15 cellular contexts compared by ENCODE assay signal in genomic region chr10:33900591-33900990, GRCh38.
DNase-seq lines count a peak whose midpoint lies in the region; ATAC-seq, FAIRE-seq and TF ChIP-seq lines count a peak whose summit lies in the region.
"Had no signal": no experiment of that assay in that cellular context is flagged by ENCODE, and none has a peak within 500 bp of the region (broad histone marks: within the 10 kb centered on the region; RNA-seq: fewer than 3 reads in every experiment).

No MANE protein-coding gene starts in this region.

- no peak for TF ChIP-seq CTCF in keratinocyte (optimal IDR thresholded peaks at IDR 0.05 in 1 of 3, IDR thresholded peaks at IDR 0.05 in 1 of 3, conservative IDR thresholded peaks at IDR 0.05 in 1 of 3; ENCODE audit: extremely low read depth in 1 of 3, insufficient read depth in 2 of 3, low read length in 3 of 3)
- no peak for TF ChIP-seq CTCF in suprapubic skin (IDR thresholded peaks at IDR 0.05)

- H3K27me3 ChIP-seq in keratinocyte (ENCODE audit: control insufficient read depth, extremely low read depth, insufficient read depth, low read length) (no peaks in the 10 kb centered on the region), suprapubic skin (no peaks in the 10 kb centered on the region)
- H3K27me3 ChIP-seq: body of pancreas, tibial nerve had no signal

- H3K27ac ChIP-seq in keratinocyte (ENCODE audit: control insufficient read depth, insufficient read depth, low read length) (peak overlapping the region; percentile 71), suprapubic skin (peak overlapping the region; percentile 50)
- H3K27ac ChIP-seq: body of pancreas had no signal

- TF ChIP-seq EP300 in suprapubic skin (IDR thresholded peaks at IDR 0.05): no peak

- H3K9ac ChIP-seq in keratinocyte (ENCODE audit: control insufficient read depth, extremely low read depth, insufficient read depth, low read length): peak overlapping the region; percentile 47

- H3K4me3 ChIP-seq in keratinocyte (ENCODE audit: control insufficient read depth in 2 of 3, extremely low read depth in 1 of 3, insufficient read depth in 2 of 3, low read depth in 1 of 3, low read length in 3 of 3) (peak overlapping the region in 1 of 3 experiments; percentile 26), suprapubic skin (no peak overlapping the region)
- H3K4me3 ChIP-seq: body of pancreas, tibial nerve had no signal

- H2AFZ ChIP-seq in keratinocyte (ENCODE audit: control insufficient read depth, low read length): peak overlapping the region; percentile 56

- ATAC-seq in activated CD4-positive, CD25-positive, alpha-beta regulatory T cell treated with anti-CD3 and anti-CD28 coated beads, Interleukin-2, amount 50 U/mL, for 24 hours: no peak
- ATAC-seq: body of pancreas had no signal

- H3K79me2 ChIP-seq in keratinocyte (ENCODE audit: control insufficient read depth, insufficient read depth, low read length): no peaks in the 10 kb centered on the region

- FAIRE-seq in keratinocyte (lab: Jason Lieb, UNC): no peak

- no peaks in the 10 kb centered on the region for H3K9me1 ChIP-seq in keratinocyte (ENCODE audit: control insufficient read depth, extremely low read depth, insufficient read depth, low read length)

- 25% methylated on average over 2 of the region's 2 CpGs for WGBS in suprapubic skin

- H3K9me3 ChIP-seq in keratinocyte (ENCODE audit: control insufficient read depth, low read depth, low read length) (peaks cover 4% of the 10 kb centered on the region), suprapubic skin (no peaks in the 10 kb centered on the region)
- H3K9me3 ChIP-seq: body of pancreas, tibial nerve had no signal

- H3K4me2 ChIP-seq in keratinocyte (ENCODE audit: control insufficient read depth, extremely low read depth, insufficient read depth, low read depth, low read length): peak overlapping the region; percentile 69

- no peak for TF ChIP-seq POLR2A in suprapubic skin (IDR thresholded peaks at IDR 0.05)

- dilution Hi-C loops in keratinocyte (cut with MboI; ENCODE audit: extremely low pct_ligation_motif_present, low sequenced_read_pairs): no loop called here

- peaks cover 42% of the 10 kb centered on the region for H3K4me1 ChIP-seq in keratinocyte (ENCODE audit: control insufficient read depth, extremely low read depth, insufficient read depth, low read length)
- H3K4me1 ChIP-seq in suprapubic skin: peaks cover 39% of the 10 kb centered on the region

- H3K36me3 ChIP-seq in keratinocyte (ENCODE audit: control insufficient read depth in 2 of 2, extremely low read depth in 1 of 2, insufficient read depth in 2 of 2, low read length in 2 of 2) (no peaks in the 10 kb centered on the region), suprapubic skin (no peaks in the 10 kb centered on the region)
- H3K36me3 ChIP-seq: tibial nerve had no signal

- DNase-seq in DMS53 (lab: John Stamatoyannopoulos, UW) (peak; percentile 13), DMS53 treated with DMSO at 0.1 percent for 48 hours (lab: John Stamatoyannopoulos, UW; ENCODE audit: unreplicated experiment) (no peak), dedifferentiated amniotic fluid mesenchymal stem cell (ENCODE audit: extremely low spot score) (peak; percentile 31), keratinocyte (ENCODE audit: low read depth, low spot score) (no peak), suprapubic skin (ENCODE audit: low spot score in 2 of 2) (no peak), GF-D8 (lab: John Stamatoyannopoulos, UW) (no peak), NCI-H2196 treated with DMSO at 0.1 percent for 48 hours (lab: John Stamatoyannopoulos, UW; ENCODE audit: unreplicated experiment) (no peak)
- DNase-seq: activated CD4-positive, alpha-beta T cell treated with anti-CD3 and anti-CD28 coated beads, Interleukin-2, amount 50 U/mL, for 1 hour; body of pancreas; Calu3; NCI-H2171; OCI-M1; T-helper 1 cell had no signal

- no peaks in the 10 kb centered on the region for H4K20me1 ChIP-seq in keratinocyte (ENCODE audit: control insufficient read depth, extremely low read depth, insufficient read depth, low read length)

Comparison
In these comparisons a context has a peak if more than half of its experiments do, and no peak if none do; other contexts are left out.
1. DNase-seq: peak in DMS53 (single experiment) and dedifferentiated amniotic fluid mesenchymal stem cell (single experiment); none in DMS53 treated with DMSO at 0.1 percent for 48 hours (single experiment), keratinocyte (single experiment), suprapubic skin (0 of 2), GF-D8 (single experiment) and NCI-H2196 treated with DMSO at 0.1 percent for 48 hours (single experiment).